ENCODE assay signal across 8 cellular contexts in the genomic region with DNA sequence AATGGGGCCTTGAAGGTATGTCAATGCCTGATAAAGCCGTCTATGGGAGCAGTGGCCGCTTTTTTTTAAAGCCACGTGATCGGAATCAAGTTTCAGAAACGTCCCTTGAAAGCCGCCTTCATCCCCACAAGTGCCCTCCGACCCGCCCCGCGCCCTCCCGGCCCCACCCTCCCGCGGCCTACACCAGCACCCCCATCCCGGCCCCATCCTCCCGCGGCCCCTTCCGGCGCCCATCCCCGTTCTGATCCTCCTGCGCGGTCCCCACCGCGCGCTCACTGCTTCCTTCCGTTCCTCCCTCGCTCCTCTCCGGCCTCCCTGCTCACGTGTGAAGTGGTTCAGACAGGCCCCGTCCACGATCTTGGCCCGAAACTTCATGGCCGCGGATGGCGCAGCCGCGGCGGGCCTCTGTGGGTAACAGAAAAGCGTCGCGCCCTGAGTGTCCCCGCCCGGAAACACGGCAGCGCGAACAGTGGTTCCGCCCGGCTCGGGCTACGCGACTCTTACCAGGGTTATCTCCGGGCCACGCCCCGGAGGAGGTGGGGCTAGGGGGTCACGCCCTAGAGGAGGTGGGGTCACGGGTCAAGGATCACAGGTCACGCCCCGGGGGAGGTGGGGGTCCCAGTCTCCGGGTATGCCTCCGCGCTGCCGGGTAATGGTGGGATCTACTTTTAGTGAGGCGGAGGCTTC. TPM values are rescaled to one million over a fixed set of nuclear protein-coding genes. Genes with fewer than 3 reads are reported as not detected.
A peak's percentile ranks its signal among the peaks of the same experiment; 100 is the strongest.
DNase-seq lines count a peak whose midpoint lies in the region; ATAC-seq, FAIRE-seq and TF ChIP-seq lines count a peak whose summit lies in the region.

Gene HUS1 (minus strand): TSS at position 471 of the 687 bp plus-strand sequence. CDS start 96 bp downstream, at position 375.

- in situ Hi-C loops in HepG2 (cut with HindIII; ENCODE audit: extremely low pct_ligation_motif_present, low pct_unique_long_range_greater_than_20kb): no loop called here

- POLR2A ChIA-PET in HepG2 (lab: Yijun Ruan, JAX): no interaction called here

- CTCF ChIA-PET in HepG2 (lab: Yijun Ruan, JAX; ENCODE audit: low intra/inter-chr PET ratio, low total read pairs): no interaction called here

- ATAC-seq in GM19395 (IDR thresholded peaks at IDR 0.05; ENCODE audit: unreplicated experiment) (peak; percentile 97), HG03558 (IDR thresholded peaks at IDR 0.05; ENCODE audit: extremely low read depth, unreplicated experiment) (peak; percentile 96), HepG2 (peak; percentile 99)

- H3K27me3 ChIP-seq in HepG2 (ENCODE audit: control insufficient read depth in 1 of 2, insufficient read depth in 2 of 2, low read length in 2 of 2): no peaks in the 10 kb centered on the region; a peak in 1 of 5 replicates

- H3K27ac ChIP-seq in HepG2 (ENCODE audit: extremely low read length, insufficient read depth, low read length): peak within 1 kb of the TSS; percentile 77

- peak within 1 kb of the TSS; percentile 72 to 81 (median 77) for H3K4me3 ChIP-seq in HepG2 (replicated peaks in 1 of 3; ENCODE audit: insufficient read depth in 1 of 3, low read depth in 2 of 3, low read length in 3 of 3)

- peak within 1 kb of the TSS; percentile 69 for H3K9ac ChIP-seq in HepG2 (ENCODE audit: insufficient read depth, low read depth, low read length)

- BruUV-seq in HepG2 (replicated peaks; lab: Mats Ljungman, UMichigan): no TSS peak

- peaks cover 4% of the 10 kb centered on the region for H3K79me2 ChIP-seq in HepG2 (ENCODE audit: insufficient read depth, low read length)

- 3% methylated on average over 29 of the region's 62 CpGs for WGBS in HepG2 (ENCODE audit: low lambda C conversion rate)

- TF ChIP-seq POLR2A in HepG2 (IDR thresholded peaks at IDR 0.05; ENCODE audit: insufficient read depth in 1 of 2, low read depth in 2 of 2, low read length in 2 of 2): peak; percentile 75 to 78

- peaks cover 9 to 36% of the 10 kb centered on the region in 2 experiments for H3K36me3 ChIP-seq in HepG2 (replicated peaks in 1 of 2; ENCODE audit: control insufficient read depth in 1 of 2, insufficient read depth in 2 of 2, low read length in 2 of 2)

- peak within 1 kb of the TSS; percentile 50 for H2AFZ ChIP-seq in HepG2 (ENCODE audit: low read length)

- TF ChIP-seq EP300 in HepG2 (IDR thresholded peaks at IDR 0.05; ENCODE audit: low read depth in 2 of 2, low read length in 2 of 2): peak in 1 of 2 experiments; percentile 42; a peak in 2 of 4 replicates
- peak; percentile 60 for TF ChIP-seq EP300 in HepG2 (CRISPR knock-in tag; IDR thresholded peaks at IDR 0.05; ENCODE audit: borderline replicate concordance)

- H4K20me1 ChIP-seq in HepG2 (ENCODE audit: insufficient read depth, low read length): no peaks in the 10 kb centered on the region

- DNase-seq in CD1c-positive myeloid dendritic cell (ENCODE audit: extremely low spot score): peak; percentile 96
- peak; percentile 94 for DNase-seq in NCI-H774 (lab: John Stamatoyannopoulos, UW)
- DNase-seq in activated CD4-positive, alpha-beta T cell treated with anti-CD3 and anti-CD28 coated beads, Interleukin-2, amount 50 U/mL, for 4 hours: peak; percentile 95 to 96
- peak; percentile 45 to 58 for DNase-seq in dermis microvascular lymphatic vessel endothelial cell (ENCODE audit: low read depth in 2 of 2)
- DNase-seq in HepG2 (ENCODE audit: low spot score): peak; percentile 80
- peak; percentile 91 for DNase-seq in stimulated activated CD4-positive, alpha-beta T cell treated with anti-CD3 and anti-CD28 coated beads, Interleukin-4, amount 100 ng/mL, for 1 hour

- 0 out of 2 replicates have a peak, but pooled peaks have one; percentile 43 for TF ChIP-seq RAD21 in HepG2 (CRISPR knock-in tag; IDR thresholded peaks at IDR 0.05)

- TF ChIP-seq CTCF in HepG2 (CRISPR knock-in tag; IDR thresholded peaks at IDR 0.05): no peak; the same call in none of the 2 replicates

- H3K9me3 ChIP-seq in HepG2 (ENCODE audit: low read length): no peaks in the 10 kb centered on the region

- peak; percentile 81 for FAIRE-seq in HepG2 (lab: Jason Lieb, UNC)

- intact Hi-C loops in HepG2 (cut with micrococcal nuclease; ENCODE audit: unreplicated experiment): loop anchor here (1.0 kb wide), 1 partner anchor 109 kb away; no protein-coding TSS in a partner anchor

- peaks cover 15% of the 10 kb centered on the region for H3K4me1 ChIP-seq in HepG2 (ENCODE audit: insufficient read depth, low read length)

- peak within 1 kb of the TSS; percentile 99 for H3K4me2 ChIP-seq in HepG2 (ENCODE audit: low read depth, low read length)

TF ChIP-seq in HepG2, 621 proteins besides CTCF, POLR2A, EP300 and RAD21 (continues in another document):
- TF ChIP-seq ZNF546 (CRISPR knock-in tag; conservative IDR thresholded peaks at IDR 0.05) (no peak; the same call in 1 of the 2 replicates), ZNF382 (CRISPR knock-in tag; IDR thresholded peaks at IDR 0.05; ENCODE audit: borderline replicate concordance) (no peak), RORA (CRISPR knock-in tag; IDR thresholded peaks at IDR 0.05) (no peak), ZNF569 (CRISPR knock-in tag; IDR thresholded peaks at IDR 0.05; ENCODE audit: borderline replicate concordance) (no peak), PHF20 (CRISPR knock-in tag; IDR thresholded peaks at IDR 0.05) (peak; percentile 92), POLR2G (IDR thresholded peaks at IDR 0.05; ENCODE audit: low read depth, low read length) (peak; percentile 93), TBL1XR1 (IDR thresholded peaks at IDR 0.05; ENCODE audit: borderline replicate concordance, low read length, partially characterized antibody) (peak; percentile 72), PTBP1 (IDR thresholded peaks at IDR 0.05; ENCODE audit: low read depth, low read length, poor library complexity, severe bottlenecking) (peak; percentile 78), RBAK (CRISPR knock-in tag; IDR thresholded peaks at IDR 0.05) (0 out of 2 replicates have a peak, but pooled peaks have one; percentile 51), DNMT3B (CRISPR knock-in tag; conservative IDR thresholded peaks at IDR 0.05) (no peak), RFX5 (IDR thresholded peaks at IDR 0.05; ENCODE audit: low read depth, low read length) (no peak)

RNA-seq across cellular contexts. Expression of gene HUS1, which starts in this region (rescaled TPM):
- total RNA-seq in dermis microvascular lymphatic vessel endothelial cell: 8.3 and 8.9 TPM in 2 replicates
- total RNA-seq in HepG2 (2016; rRNA removed; fragmentation: Illumina TruSeq; extraction: Trizol): 16.9 and 23.4 TPM in 2 replicates
- 5.3 and 6.1 TPM in 2 replicates for total RNA-seq in HepG2 (2016; cell fraction: cytosol; rRNA removed; fragmentation: Illumina TruSeq; extraction: Trizol; ENCODE audit: low read depth)
- total RNA-seq in HepG2 (2016; cell fraction: insoluble cytoplasmic fraction; rRNA removed; fragmentation: Illumina TruSeq; extraction: Trizol): 18.0 and 19.9 TPM in 2 replicates
- 8.5 and 9.4 TPM in 2 replicates for total RNA-seq in HepG2 (2016; cell fraction: membrane; rRNA removed; fragmentation: Illumina TruSeq; extraction: Trizol)
- total RNA-seq in HepG2 (2016; cell fraction: nucleus; rRNA removed; fragmentation: Illumina TruSeq; extraction: Trizol): 22.2 and 23.7 TPM in 2 replicates
- polyA plus RNA-seq in HepG2 (2011; rRNA removed): 12.2 and 14.8 TPM in 2 replicates
- polyA plus RNA-seq in HepG2 (2011; cell fraction: cytosol; rRNA removed): 7.0 and 10.4 TPM in 2 replicates
- 10.9 and 14.7 TPM in 2 replicates for polyA plus RNA-seq in HepG2 (2011; cell fraction: nucleus; rRNA removed)
- polyA plus RNA-seq in HepG2 (2012): 9.9 and 10.9 TPM in 2 replicates
- 7.2 and 8.7 TPM in 2 replicates for polyA plus RNA-seq in HepG2 (2016; cell fraction: cytosol; fragmentation: Illumina TruSeq; extraction: Trizol; ENCODE audit: low read depth)
- 17.7 and 20.2 TPM in 2 replicates for polyA plus RNA-seq in HepG2 (2016; cell fraction: insoluble cytoplasmic fraction; fragmentation: Illumina TruSeq; extraction: Trizol; ENCODE audit: low read depth)
- 7.8 and 8.6 TPM in 2 replicates for polyA plus RNA-seq in HepG2 (2016; cell fraction: membrane; fragmentation: Illumina TruSeq; extraction: Trizol; ENCODE audit: low read depth)
- polyA plus RNA-seq in HepG2 (2016; cell fraction: nucleus; fragmentation: Illumina TruSeq; extraction: Trizol; ENCODE audit: insufficient read depth, low read depth): 12.5 and 17.0 TPM in 2 replicates
- polyA minus RNA-seq in HepG2 (2011; rRNA and poly(A)+ RNA removed; ENCODE audit: low replicate concordance): 20.3 and 31.5 TPM in 2 replicates
- 11.4 and 15.3 TPM in 2 replicates for polyA minus RNA-seq in HepG2 (2011; cell fraction: cytosol; rRNA and poly(A)+ RNA removed)
- 45.4 and 51.8 TPM in 2 replicates for polyA minus RNA-seq in HepG2 (2011; cell fraction: nucleus; rRNA and poly(A)+ RNA removed)

Comparison
In these comparisons a context has a peak if more than half of its experiments do, and no peak if none do; other contexts are left out.
1. Peak in every context shown above with its lines: DNase-seq, ATAC-seq, H3K4me3 ChIP-seq and H3K27ac ChIP-seq.